Comparison of ENCODE assay signal across 23 cellular contexts in the genomic region with DNA sequence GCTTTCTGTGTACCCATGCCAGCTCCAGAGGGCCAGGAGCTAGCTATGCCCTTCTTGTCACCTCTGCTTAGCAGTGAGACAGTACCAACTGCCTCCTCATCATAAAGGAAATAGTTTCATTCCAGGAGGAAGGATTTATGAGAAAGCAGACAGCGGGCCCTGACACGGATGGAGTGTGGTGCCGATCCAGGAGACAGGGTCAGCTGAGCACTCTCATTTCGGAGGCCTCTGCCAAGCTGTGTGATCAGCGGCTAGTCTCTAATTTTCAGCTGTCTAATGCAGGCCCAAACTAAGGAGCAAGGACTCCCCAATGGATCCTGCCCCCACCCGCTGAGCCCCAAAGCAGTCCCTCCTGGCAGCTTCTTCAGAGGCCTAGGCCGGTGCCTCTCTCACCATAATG.
"Had no signal": no experiment of that assay in that cellular context is flagged by ENCODE, and none has a peak within 500 bp of the region (broad histone marks: within the 10 kb centered on the region; RNA-seq: fewer than 3 reads in every experiment).

No MANE protein-coding gene starts in this region.

- FAIRE-seq: astrocyte had no signal

- DNase-seq: activated CD4-positive, alpha-beta memory T cell treated with anti-CD3 and anti-CD28 coated beads, Interleukin-2, amount 10 ng/mL, durations not matched to agents 7 days and 5 days; activated CD4-positive, alpha-beta T cell treated with anti-CD3 and anti-CD28 coated beads for 1 hour; activated CD4-positive, alpha-beta T cell treated with anti-CD3 and anti-CD28 coated beads for 4 hours; activated CD4-positive, alpha-beta T cell treated with anti-CD3 and anti-CD28 coated beads, Interleukin-2, amount 10 ng/mL, durations not matched to agents 7 days and 5 days; activated CD4-positive, alpha-beta T cell treated with anti-CD3 and anti-CD28 coated beads, Interleukin-2, amount 50 U/mL, for 4 hours; activated CD8-positive, alpha-beta memory T cell treated with anti-CD3 and anti-CD28 coated beads, Interleukin-2, amount 50 U/mL, for 48 hours; activated gamma-delta T cell; activated naive CD4-positive, alpha-beta T cell; activated naive CD4-positive, alpha-beta T cell treated with anti-CD3 and anti-CD28 coated beads, Interleukin-2, amount 10 ng/mL, durations not matched to agents 7 days and 5 days; activated naive CD8-positive, alpha-beta T cell treated with anti-CD3 and anti-CD28 coated beads, Interleukin-2, amount 10 ng/mL, durations not matched to agents 7 days and 5 days; activated T-cell treated with anti-CD3 and anti-CD28 coated beads for 4 hours; activated T-cell treated with anti-CD3 and anti-CD28 coated beads, Interleukin-2, amount 50 U/mL, for 24 hours; activated T-cell treated with anti-CD3 and anti-CD28 coated beads, Interleukin-2, amount 50 U/mL, for 72 hours; colonic mucosa; effector memory CD4-positive, alpha-beta T cell; endodermal cell; foreskin keratinocyte; gastrocnemius medialis; glutamatergic neuron; heart left ventricle; T-helper 1 cell; T-helper 17 cell had no signal

- H3K9me3 ChIP-seq: colonic mucosa, gastrocnemius medialis, heart left ventricle had no signal

- H3K4me3 ChIP-seq: colonic mucosa, gastrocnemius medialis, heart left ventricle had no signal

- H3K27me3 ChIP-seq: colonic mucosa, gastrocnemius medialis had no signal

- H3K36me3 ChIP-seq: colonic mucosa, gastrocnemius medialis, heart left ventricle had no signal

- H3K27ac ChIP-seq: colonic mucosa, foreskin keratinocyte, gastrocnemius medialis, heart left ventricle had no signal

- H3K4me1 ChIP-seq: colonic mucosa, foreskin keratinocyte, gastrocnemius medialis, heart left ventricle had no signal
